1 cellular context compared by ENCODE assay signal in the genomic region with DNA sequence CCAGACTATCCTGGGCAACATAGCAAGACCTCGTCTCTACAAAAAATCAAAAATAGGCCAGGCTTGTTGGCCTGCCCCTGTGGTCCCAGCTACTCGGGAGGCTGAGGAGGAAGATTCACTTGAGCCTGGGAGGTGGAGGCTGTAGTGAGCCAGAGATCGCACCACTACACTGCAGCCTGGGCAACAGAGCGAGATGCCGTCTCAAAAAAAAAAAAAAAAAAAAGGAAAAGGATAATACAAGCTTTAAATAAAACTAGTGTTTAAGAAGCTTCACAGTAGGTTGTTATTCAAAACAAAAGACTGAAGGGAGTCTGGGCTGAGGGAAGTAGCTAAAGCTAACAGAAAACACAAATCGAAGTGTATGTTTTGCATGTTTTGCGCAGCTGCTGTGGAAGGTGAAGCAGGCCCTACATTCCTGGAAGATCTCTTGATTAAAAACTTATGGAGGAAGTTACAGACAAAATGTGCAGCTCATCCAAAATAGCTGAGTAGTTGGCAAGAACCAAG.
TF ChIP-seq lines count a peak whose summit lies in the region.

No MANE protein-coding gene starts in this region.

TF ChIP-seq in GM12878, 131 proteins besides CTCF, POLR2A, EP300 and RAD21 (continued from another document):
- TF ChIP-seq, protein P1, sequence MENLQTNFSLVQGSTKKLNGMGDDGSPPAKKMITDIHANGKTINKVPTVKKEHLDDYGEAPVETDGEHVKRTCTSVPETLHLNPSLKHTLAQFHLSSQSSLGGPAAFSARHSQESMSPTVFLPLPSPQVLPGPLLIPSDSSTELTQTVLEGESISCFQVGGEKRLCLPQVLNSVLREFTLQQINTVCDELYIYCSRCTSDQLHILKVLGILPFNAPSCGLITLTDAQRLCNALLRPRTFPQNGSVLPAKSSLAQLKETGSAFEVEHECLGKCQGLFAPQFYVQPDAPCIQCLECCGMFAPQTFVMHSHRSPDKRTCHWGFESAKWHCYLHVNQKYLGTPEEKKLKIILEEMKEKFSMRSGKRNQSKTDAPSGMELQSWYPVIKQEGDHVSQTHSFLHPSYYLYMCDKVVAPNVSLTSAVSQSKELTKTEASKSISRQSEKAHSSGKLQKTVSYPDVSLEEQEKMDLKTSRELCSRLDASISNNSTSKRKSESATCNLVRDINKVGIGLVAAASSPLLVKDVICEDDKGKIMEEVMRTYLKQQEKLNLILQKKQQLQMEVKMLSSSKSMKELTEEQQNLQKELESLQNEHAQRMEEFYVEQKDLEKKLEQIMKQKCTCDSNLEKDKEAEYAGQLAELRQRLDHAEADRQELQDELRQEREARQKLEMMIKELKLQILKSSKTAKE (IDR thresholded peaks at IDR 0.05; ENCODE audit: low read depth, poor library complexity, severe bottlenecking) = no peak
- TF ChIP-seq HCFC1 (IDR thresholded peaks at IDR 0.05; ENCODE audit: low read length) = no peak
- TF ChIP-seq, protein P2, sequence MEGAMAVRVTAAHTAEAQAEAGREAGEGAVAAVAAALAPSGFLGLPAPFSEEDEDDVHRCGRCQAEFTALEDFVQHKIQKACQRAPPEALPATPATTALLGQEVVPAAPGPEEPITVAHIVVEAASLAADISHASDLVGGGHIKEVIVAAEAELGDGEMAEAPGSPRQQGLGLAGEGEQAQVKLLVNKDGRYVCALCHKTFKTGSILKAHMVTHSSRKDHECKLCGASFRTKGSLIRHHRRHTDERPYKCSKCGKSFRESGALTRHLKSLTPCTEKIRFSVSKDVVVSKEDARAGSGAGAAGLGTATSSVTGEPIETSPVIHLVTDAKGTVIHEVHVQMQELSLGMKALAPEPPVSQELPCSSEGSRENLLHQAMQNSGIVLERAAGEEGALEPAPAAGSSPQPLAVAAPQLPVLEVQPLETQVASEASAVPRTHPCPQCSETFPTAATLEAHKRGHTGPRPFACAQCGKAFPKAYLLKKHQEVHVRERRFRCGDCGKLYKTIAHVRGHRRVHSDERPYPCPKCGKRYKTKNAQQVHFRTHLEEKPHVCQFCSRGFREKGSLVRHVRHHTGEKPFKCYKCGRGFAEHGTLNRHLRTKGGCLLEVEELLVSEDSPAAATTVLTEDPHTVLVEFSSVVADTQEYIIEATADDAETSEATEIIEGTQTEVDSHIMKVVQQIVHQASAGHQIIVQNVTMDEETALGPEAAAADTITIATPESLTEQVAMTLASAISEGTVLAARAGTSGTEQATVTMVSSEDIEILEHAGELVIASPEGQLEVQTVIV (IDR thresholded peaks at IDR 0.05; ENCODE audit: borderline replicate concordance, partially characterized antibody) = no peak
